Comparison of ENCODE assay signal across 9 cellular contexts in the genomic region with DNA sequence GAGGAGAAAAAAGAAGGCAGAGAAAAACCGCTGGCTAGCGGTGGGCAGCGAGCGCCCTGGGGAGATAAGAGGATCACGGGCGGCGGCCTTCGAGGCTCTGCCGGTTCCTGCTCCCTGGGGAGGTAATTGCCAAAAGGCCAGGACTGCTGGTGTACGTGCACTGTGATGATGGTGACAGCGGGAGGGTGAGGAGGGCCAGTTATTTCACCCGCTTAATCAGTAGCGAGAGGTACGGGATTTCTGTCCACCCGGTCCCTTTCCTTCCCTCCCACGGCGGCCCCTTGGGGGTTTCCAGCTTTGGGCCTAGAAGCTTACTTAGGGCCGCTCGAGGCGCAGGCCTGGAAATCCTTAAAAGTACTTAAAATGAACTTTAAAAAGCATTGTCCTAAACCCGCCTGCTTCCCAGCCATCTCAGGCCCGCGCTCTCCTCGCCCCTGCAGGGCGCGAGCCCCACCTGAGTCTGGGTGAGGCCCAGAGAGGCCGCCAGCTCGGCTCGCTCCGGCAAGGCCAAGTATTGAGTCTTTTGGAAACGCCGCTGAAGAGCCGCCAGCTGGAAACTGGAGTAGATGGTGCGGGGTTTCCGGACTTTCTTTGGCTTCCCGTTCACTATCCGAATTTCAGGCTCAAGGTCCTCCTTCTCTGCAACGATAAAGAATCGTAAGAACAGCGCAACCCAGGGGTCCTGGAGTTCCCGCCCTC. TPM values are rescaled to one million over a fixed set of nuclear protein-coding genes. Genes with fewer than 3 reads are reported as not detected.
DNase-seq lines count a peak whose midpoint lies in the region; ATAC-seq and TF ChIP-seq lines count a peak whose summit lies in the region.
"Had no signal": no experiment of that assay in that cellular context is flagged by ENCODE, and none has a peak within 500 bp of the region (broad histone marks: within the 10 kb centered on the region; RNA-seq: fewer than 3 reads in every experiment).

No MANE protein-coding gene starts in this region.

- ATAC-seq in SK-N-SH treated with all-trans-retinoic acid at 6 μM for 48 hours = no peak
- ATAC-seq in psoas muscle = no peak
- no peak for ATAC-seq in activated CD4-positive, CD25-positive, alpha-beta regulatory T cell treated with anti-CD3 and anti-CD28 coated beads, Interleukin-2, amount 50 U/mL, for 24 hours
- no peak for ATAC-seq in HG03342 (IDR thresholded peaks at IDR 0.05; ENCODE audit: unreplicated experiment)

- no peaks in the 10 kb centered on the region for H3K9me2 ChIP-seq in SK-N-SH

- DNase-seq in SK-N-SH (peak; percentile 33), MG63 (no peak), choroid plexus epithelial cell (ENCODE audit: low read depth) (no peak), psoas muscle (no peak), caudate nucleus (lab: John Stamatoyannopoulos, UW) (no peak)

- TF ChIP-seq RAD21 in SK-N-SH (IDR thresholded peaks at IDR 0.05; ENCODE audit: low read length) = no peak

- WGBS in SK-N-SH (ENCODE audit: low lambda C conversion rate) = 39% methylated on average over 35 of the region's 41 CpGs
- WGBS in psoas muscle, 3 donors = 7 to 9% (median 9%) methylated on average over 41 of the region's 41 CpGs

- H3K4me2 ChIP-seq in SK-N-SH = peak overlapping the region; percentile 75

- intact Hi-C loops in psoas muscle (cut with DNase I) = loop anchor here (5.0 to 10.0 kb wide), 5 partner anchors 99 to 506 kb away; partner anchors contain the start of gene HAT1 (in 1 of the 2)

- H2AFZ ChIP-seq in SK-N-SH (ENCODE audit: low read depth) = no peak overlapping the region

- no peaks in the 10 kb centered on the region for H4K20me1 ChIP-seq in SK-N-SH (ENCODE audit: insufficient read depth)

- H3K79me2 ChIP-seq in SK-N-SH (ENCODE audit: insufficient read depth) = no peaks in the 10 kb centered on the region

- POLR2A ChIA-PET in SK-N-SH (lab: Yijun Ruan, JAX) = no interaction called here

- peaks cover 20 to 35% of the 10 kb centered on the region in 2 experiments for H3K4me1 ChIP-seq in SK-N-SH (ENCODE audit: control insufficient read depth in 1 of 2, insufficient read depth in 2 of 2, low read depth in 1 of 2, low read length in 1 of 2)
- H3K4me1 ChIP-seq in psoas muscle = peaks cover 64% of the 10 kb centered on the region

- peaks cover 16% of the 10 kb centered on the region for H3F3A ChIP-seq in SK-N-SH (replicated peaks; ENCODE audit: insufficient read depth)

- H3K36me3 ChIP-seq in SK-N-SH (replicated peaks in 1 of 2; ENCODE audit: control insufficient read depth in 1 of 2, insufficient read depth in 2 of 2, low read length in 1 of 2) (no peaks in the 10 kb centered on the region), MG63 (no peaks in the 10 kb centered on the region), psoas muscle (ENCODE audit: insufficient read depth in 1 of 2, low read depth in 1 of 2) (no peaks in the 10 kb centered on the region)

- H3K9me3 ChIP-seq in SK-N-SH (no peaks in the 10 kb centered on the region), MG63 (no peaks in the 10 kb centered on the region), psoas muscle (no peaks in the 10 kb centered on the region)

- H3K4me3 ChIP-seq in SK-N-SH (ENCODE audit: low read depth in 2 of 2, low read length in 1 of 2) (peak overlapping the region; percentile 51 to 64; a peak in 2 of 4 replicates), MG63 (peak overlapping the region; percentile 67), choroid plexus epithelial cell (ENCODE audit: low read depth, low read length) (peak overlapping the region; percentile 27), psoas muscle (peak overlapping the region; percentile 69)

- TF ChIP-seq CTCF in SK-N-SH (IDR thresholded peaks at IDR 0.05) (no peak), choroid plexus epithelial cell (conservative IDR thresholded peaks at IDR 0.05; ENCODE audit: low read depth, low read length) (no peak), psoas muscle (IDR thresholded peaks at IDR 0.05) (no peak)

- CTCF ChIA-PET in SK-N-SH (lab: Yijun Ruan, JAX) = interaction anchor here (1.0 to 8.7 kb wide), 8 partner anchors 10 to 502 kb away, joined by 3 to 96 read pairs (median 6); partner anchors contain the start of gene DLX1

- TF ChIP-seq EP300 in SK-N-SH (IDR thresholded peaks at IDR 0.05; ENCODE audit: borderline replicate concordance in 1 of 2, low read depth in 1 of 2, low read length in 1 of 2) = no peak

- no peak overlapping the region for H3K27ac ChIP-seq in SK-N-SH (ENCODE audit: low read depth in 2 of 2, low read length in 1 of 2)
- H3K27ac ChIP-seq in psoas muscle = no peak overlapping the region
- no peak overlapping the region for H3K27ac ChIP-seq in caudate nucleus (ENCODE audit: low read depth, low read length)

- H3K27me3 ChIP-seq in SK-N-SH (ENCODE audit: insufficient read depth) (peaks cover 29% of the 10 kb centered on the region; the same call in 1 of the 2 replicates), MG63 (no peaks in the 10 kb centered on the region), psoas muscle (ENCODE audit: insufficient read depth in 3 of 3, low read length in 2 of 3) (peaks cover 0 to 100% (median 79%) of the 10 kb centered on the region in 3 donors)

- H3K9ac ChIP-seq in SK-N-SH = no peak overlapping the region

TF ChIP-seq in SK-N-SH, 30 proteins besides CTCF, POLR2A, EP300 and RAD21 (continues in another document):
- TF ChIP-seq FOXJ3 (CRISPR knock-in tag; IDR thresholded peaks at IDR 0.05) (no peak), YY1 (IDR thresholded peaks at IDR 0.05; ENCODE audit: low read depth) (no peak), MAX (IDR thresholded peaks at IDR 0.05; ENCODE audit: low read depth) (no peak), GATA2 (CRISPR knock-in tag; IDR thresholded peaks at IDR 0.05) (no peak), NRF1 (IDR thresholded peaks at IDR 0.05; ENCODE audit: low read depth, low read length) (no peak), EZH2phosphoT487 (IDR thresholded peaks at IDR 0.05; ENCODE audit: borderline replicate concordance, low read depth) (no peak)
- TF ChIP-seq, protein P1, sequence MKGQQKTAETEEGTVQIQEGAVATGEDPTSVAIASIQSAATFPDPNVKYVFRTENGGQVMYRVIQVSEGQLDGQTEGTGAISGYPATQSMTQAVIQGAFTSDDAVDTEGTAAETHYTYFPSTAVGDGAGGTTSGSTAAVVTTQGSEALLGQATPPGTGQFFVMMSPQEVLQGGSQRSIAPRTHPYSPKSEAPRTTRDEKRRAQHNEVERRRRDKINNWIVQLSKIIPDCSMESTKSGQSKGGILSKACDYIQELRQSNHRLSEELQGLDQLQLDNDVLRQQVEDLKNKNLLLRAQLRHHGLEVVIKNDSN (IDR thresholded peaks at IDR 0.05; ENCODE audit: borderline replicate concordance, low read depth) = no peak
- TF ChIP-seq, protein P2, sequence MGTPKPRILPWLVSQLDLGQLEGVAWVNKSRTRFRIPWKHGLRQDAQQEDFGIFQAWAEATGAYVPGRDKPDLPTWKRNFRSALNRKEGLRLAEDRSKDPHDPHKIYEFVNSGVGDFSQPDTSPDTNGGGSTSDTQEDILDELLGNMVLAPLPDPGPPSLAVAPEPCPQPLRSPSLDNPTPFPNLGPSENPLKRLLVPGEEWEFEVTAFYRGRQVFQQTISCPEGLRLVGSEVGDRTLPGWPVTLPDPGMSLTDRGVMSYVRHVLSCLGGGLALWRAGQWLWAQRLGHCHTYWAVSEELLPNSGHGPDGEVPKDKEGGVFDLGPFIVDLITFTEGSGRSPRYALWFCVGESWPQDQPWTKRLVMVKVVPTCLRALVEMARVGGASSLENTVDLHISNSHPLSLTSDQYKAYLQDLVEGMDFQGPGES (IDR thresholded peaks at IDR 0.05; ENCODE audit: low read depth, low read length) = no peak

TF ChIP-seq in SK-N-SH treated with all-trans-retinoic acid at 6 μM for 48 hours, 23 proteins besides CTCF, POLR2A, EP300 and RAD21 (continues in another document):
- TF ChIP-seq SNAI2 (CRISPR knock-in tag; IDR thresholded peaks at IDR 0.05) (no peak), ISL1 (CRISPR knock-in tag; IDR thresholded peaks at IDR 0.05) (no peak), ZNF565 (CRISPR knock-in tag; conservative IDR thresholded peaks at IDR 0.05; ENCODE audit: low read depth) (no peak), ARNTL (CRISPR knock-in tag; IDR thresholded peaks at IDR 0.05; ENCODE audit: borderline replicate concordance, low read depth) (no peak), CSDC2 (CRISPR knock-in tag; IDR thresholded peaks at IDR 0.05) (no peak)
- TF ChIP-seq, protein P3, sequence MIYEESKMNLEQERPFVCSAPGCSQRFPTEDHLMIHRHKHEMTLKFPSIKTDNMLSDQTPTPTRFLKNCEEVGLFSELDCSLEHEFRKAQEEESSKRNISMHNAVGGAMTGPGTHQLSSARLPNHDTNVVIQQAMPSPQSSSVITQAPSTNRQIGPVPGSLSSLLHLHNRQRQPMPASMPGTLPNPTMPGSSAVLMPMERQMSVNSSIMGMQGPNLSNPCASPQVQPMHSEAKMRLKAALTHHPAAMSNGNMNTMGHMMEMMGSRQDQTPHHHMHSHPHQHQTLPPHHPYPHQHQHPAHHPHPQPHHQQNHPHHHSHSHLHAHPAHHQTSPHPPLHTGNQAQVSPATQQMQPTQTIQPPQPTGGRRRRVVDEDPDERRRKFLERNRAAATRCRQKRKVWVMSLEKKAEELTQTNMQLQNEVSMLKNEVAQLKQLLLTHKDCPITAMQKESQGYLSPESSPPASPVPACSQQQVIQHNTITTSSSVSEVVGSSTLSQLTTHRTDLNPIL (CRISPR knock-in tag; IDR thresholded peaks at IDR 0.05; ENCODE audit: low read depth) = no peak
- TF ChIP-seq, protein P4, sequence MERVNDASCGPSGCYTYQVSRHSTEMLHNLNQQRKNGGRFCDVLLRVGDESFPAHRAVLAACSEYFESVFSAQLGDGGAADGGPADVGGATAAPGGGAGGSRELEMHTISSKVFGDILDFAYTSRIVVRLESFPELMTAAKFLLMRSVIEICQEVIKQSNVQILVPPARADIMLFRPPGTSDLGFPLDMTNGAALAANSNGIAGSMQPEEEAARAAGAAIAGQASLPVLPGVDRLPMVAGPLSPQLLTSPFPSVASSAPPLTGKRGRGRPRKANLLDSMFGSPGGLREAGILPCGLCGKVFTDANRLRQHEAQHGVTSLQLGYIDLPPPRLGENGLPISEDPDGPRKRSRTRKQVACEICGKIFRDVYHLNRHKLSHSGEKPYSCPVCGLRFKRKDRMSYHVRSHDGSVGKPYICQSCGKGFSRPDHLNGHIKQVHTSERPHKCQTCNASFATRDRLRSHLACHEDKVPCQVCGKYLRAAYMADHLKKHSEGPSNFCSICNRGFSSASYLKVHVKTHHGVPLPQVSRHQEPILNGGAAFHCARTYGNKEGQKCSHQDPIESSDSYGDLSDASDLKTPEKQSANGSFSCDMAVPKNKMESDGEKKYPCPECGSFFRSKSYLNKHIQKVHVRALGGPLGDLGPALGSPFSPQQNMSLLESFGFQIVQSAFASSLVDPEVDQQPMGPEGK (CRISPR knock-in tag; IDR thresholded peaks at IDR 0.05; ENCODE audit: borderline replicate concordance) = no peak

RNA-seq across cellular contexts. Expression of gene DLX2, which starts 1.5 kb away (rescaled TPM):
- polyA plus RNA-seq in SK-N-SH (2012; rRNA removed) (0.02 TPM in 2 replicates), psoas muscle (not detected)
- polyA plus RNA-seq in SK-N-SH (2012; cell fraction: cytosol; rRNA removed) = 0.03 TPM in 2 replicates
- polyA plus RNA-seq in SK-N-SH (2012; cell fraction: nucleus; rRNA removed) = 0.13 and 0.15 TPM in 2 replicates
- not detected in 2 replicates for total RNA-seq in MG63 (2014; rRNA removed; shearing (Covaris generic); ENCODE audit: low replicate concordance)
- total RNA-seq in psoas muscle = not detected

RNA-seq across cellular contexts. Expression of gene DLX1, which starts 15.8 kb away (rescaled TPM):
- polyA plus RNA-seq in SK-N-SH (2012; rRNA removed) (0.07 and 0.13 TPM in 2 replicates), psoas muscle (under 1 TPM; 0.03 to 0.15 (median 0.04) TPM)
- 0.09 and 0.12 TPM in 2 replicates for polyA plus RNA-seq in SK-N-SH (2012; cell fraction: cytosol; rRNA removed)
- 0.22 and 0.37 TPM in 2 replicates for polyA plus RNA-seq in SK-N-SH (2012; cell fraction: nucleus; rRNA removed)
- total RNA-seq in MG63 (2014; rRNA removed; shearing (Covaris generic); ENCODE audit: low replicate concordance) = 5.7 and 8.2 TPM in 2 replicates
- total RNA-seq in psoas muscle = under 1 TPM in 2 of 4 donors, not detected in 2; 0.17 to 0.28 TPM
- total RNA-seq: glomerular endothelial cell had no signal
